13 cellular contexts compared by ENCODE assay signal in genomic region chr10:131195552-131196159, GRCh38.
"Had no signal": no experiment of that assay in that cellular context is flagged by ENCODE, and none has a peak within 500 bp of the region (broad histone marks: within the 10 kb centered on the region; RNA-seq: fewer than 3 reads in every experiment).

No MANE protein-coding gene starts in this region.

- H3K9me3 ChIP-seq: uterus had no signal

- H3K9ac ChIP-seq: neural progenitor cell, parathyroid adenoma had no signal

- H3K79me2 ChIP-seq: parathyroid adenoma had no signal

- H3K4me1 Mint-ChIP-seq: activated B cell treated with CpG ODN at 0.5 μM for 24 hours; activated CD4-positive, alpha-beta T cell treated with anti-CD3 and anti-CD28 coated beads, Interleukin-2, amount 10 ng/mL, durations not matched to agents 7 days and 5 days; T-helper 17 cell had no signal

- ATAC-seq: activated T-cell treated with anti-CD3 and anti-CD28 coated beads, Interleukin-2, amount 50 U/mL, for 4 hours; gastrocnemius medialis; heart right ventricle; T-helper 17 cell had no signal

- H3K4me3 Mint-ChIP-seq: activated B cell treated with CpG ODN at 0.5 μM for 24 hours; activated CD4-positive, alpha-beta T cell treated with anti-CD3 and anti-CD28 coated beads, Interleukin-2, amount 10 ng/mL, durations not matched to agents 7 days and 5 days; activated T-cell treated with anti-CD3 and anti-CD28 coated beads, Interleukin-2, amount 50 U/mL, for 4 hours; neural progenitor cell; T-helper 17 cell had no signal

- H3K36me3 Mint-ChIP-seq: neural progenitor cell had no signal

- H2AFZ ChIP-seq: neural progenitor cell, parathyroid adenoma had no signal

- H3K27me3 ChIP-seq: ascending aorta, gastrocnemius medialis, neural progenitor cell, uterus had no signal

- H3K27me3 Mint-ChIP-seq: activated B cell treated with CpG ODN at 0.5 μM for 24 hours; activated CD4-positive, alpha-beta T cell treated with anti-CD3 and anti-CD28 coated beads, Interleukin-2, amount 10 ng/mL, durations not matched to agents 7 days and 5 days; T-helper 17 cell had no signal

- DNase-seq: activated B cell treated with CpG ODN at 0.5 μM for 24 hours; activated CD4-positive, alpha-beta T cell treated with anti-CD3 and anti-CD28 coated beads, Interleukin-2, amount 10 ng/mL, durations not matched to agents 7 days and 5 days; activated T-cell treated with anti-CD3 and anti-CD28 coated beads, Interleukin-2, amount 50 U/mL, for 4 hours; gastrocnemius medialis; heart right ventricle; midbrain; stimulated activated naive CD4-positive, alpha-beta T cell; T-helper 17 cell; uterus had no signal

- H3K4me3 ChIP-seq: ascending aorta, gastrocnemius medialis, heart right ventricle, neural progenitor cell, smooth muscle cell, uterus had no signal

- H3K27ac Mint-ChIP-seq: activated B cell treated with CpG ODN at 0.5 μM for 24 hours; activated CD4-positive, alpha-beta T cell treated with anti-CD3 and anti-CD28 coated beads, Interleukin-2, amount 10 ng/mL, durations not matched to agents 7 days and 5 days; neural progenitor cell; T-helper 17 cell had no signal

- H3K9me3 Mint-ChIP-seq: activated CD4-positive, alpha-beta T cell treated with anti-CD3 and anti-CD28 coated beads, Interleukin-2, amount 10 ng/mL, durations not matched to agents 7 days and 5 days; neural progenitor cell had no signal

- H3K36me3 ChIP-seq: ascending aorta, gastrocnemius medialis, heart right ventricle, neural progenitor cell, uterus had no signal

- H3K4me2 ChIP-seq: neural progenitor cell, smooth muscle cell had no signal

- H3K27ac ChIP-seq: ascending aorta, gastrocnemius medialis, heart right ventricle, neural progenitor cell, parathyroid adenoma, uterus had no signal

- H3K4me1 ChIP-seq: ascending aorta, gastrocnemius medialis, heart right ventricle, parathyroid adenoma, uterus had no signal
